8 cellular contexts compared by ENCODE assay signal in the genomic region with DNA sequence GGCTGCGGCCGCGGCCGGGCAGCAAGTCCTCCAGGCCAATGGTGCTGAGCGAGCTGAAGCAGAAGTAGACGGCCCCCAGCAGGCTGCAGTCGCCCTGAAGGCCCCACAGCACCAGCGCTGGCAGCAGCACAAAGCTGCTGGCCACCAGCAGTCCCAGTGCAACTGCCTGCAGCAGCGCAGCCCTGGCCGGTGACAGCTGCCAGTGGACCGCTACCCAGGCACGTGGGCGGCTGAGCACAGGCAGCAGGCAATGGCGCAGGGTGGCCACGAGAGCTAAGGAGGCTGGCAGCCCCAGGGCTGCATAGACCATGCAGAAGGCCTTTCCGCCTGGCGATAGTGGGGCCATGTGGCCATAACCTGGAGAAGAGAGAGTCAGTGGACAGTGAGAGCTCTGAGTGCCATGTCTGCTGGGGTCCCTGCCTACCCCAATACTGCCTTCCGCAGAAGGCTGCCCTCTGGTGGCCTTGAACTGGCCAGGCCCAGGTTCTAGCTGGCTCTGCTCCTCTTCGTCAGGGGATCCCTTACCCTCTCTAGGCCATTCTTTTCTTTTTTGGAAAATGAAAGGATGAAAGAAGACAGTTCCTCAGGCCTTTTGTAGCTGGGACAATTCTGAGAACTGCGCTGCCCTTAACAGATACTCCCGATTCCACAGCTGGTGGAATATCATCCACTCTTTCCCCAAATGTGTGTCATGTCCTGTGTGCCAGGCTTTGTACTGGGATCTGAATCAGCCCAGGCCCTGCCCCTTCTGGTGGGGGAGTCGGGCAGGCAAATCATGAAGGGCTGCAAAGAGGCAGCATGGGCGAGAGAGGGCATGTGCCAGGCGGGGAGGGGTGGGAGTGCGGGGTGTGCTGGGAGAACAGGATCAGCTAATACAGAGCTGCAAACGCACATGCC. TPM values are rescaled to one million over a fixed set of nuclear protein-coding genes. Genes with fewer than 3 reads are reported as not detected.
DNase-seq lines count a peak whose midpoint lies in the region; ATAC-seq lines count a peak whose summit lies in the region.

No MANE protein-coding gene starts in this region.

- no peak overlapping the region for H3K27ac ChIP-seq in Karpas-422 (ENCODE audit: low read length)

- H3K9ac ChIP-seq in Karpas-422 (ENCODE audit: low read length): no peak overlapping the region

- H2AFZ ChIP-seq in Karpas-422 (ENCODE audit: low read length): no peak overlapping the region

- intact Hi-C loops in Right ventricle myocardium superior (cut with DNase I) (no loop called here), sciatic nerve (cut with DNase I) (loop anchor here (10.0 kb wide), 2 partner anchors 49 to 219 kb away; no protein-coding TSS in a partner anchor)

- no peaks in the 10 kb centered on the region for H4K20me1 ChIP-seq in Karpas-422 (ENCODE audit: insufficient read depth, low read depth, low read length)

- H3K4me2 ChIP-seq in Karpas-422 (ENCODE audit: low read depth, low read length, poor library complexity, severe bottlenecking): no peak overlapping the region

- H3K27me3 ChIP-seq in Karpas-422 (ENCODE audit: low read length): no peaks in the 10 kb centered on the region

- no peaks in the 10 kb centered on the region for H3K9me3 ChIP-seq in Karpas-422 (ENCODE audit: low read length)

- no peaks in the 10 kb centered on the region for H3K79me2 ChIP-seq in Karpas-422 (ENCODE audit: low read length)

- H3K36me3 ChIP-seq in Karpas-422 (ENCODE audit: insufficient read depth, low read length): no peaks in the 10 kb centered on the region

- peaks cover 14% of the 10 kb centered on the region for H3K4me1 ChIP-seq in Karpas-422 (ENCODE audit: low read length)

- no peaks in the 10 kb centered on the region for H3K9me2 ChIP-seq in Karpas-422 (replicated peaks; ENCODE audit: insufficient read depth, low read length)

- peak; percentile 77 for DNase-seq in D341Med (ENCODE audit: low spot score)
- peak; percentile 78 for DNase-seq in Karpas-422
- peak; percentile 49 for DNase-seq in activated naive CD4-positive, alpha-beta T cell treated with Interleukin-2 at 50 U/mL for 16 hours
- peak; percentile 76 for DNase-seq in Right ventricle myocardium superior
- peak; percentile 73 for DNase-seq in sciatic nerve (ENCODE audit: low spot score)
- DNase-seq in NCI-H345 (lab: John Stamatoyannopoulos, UW): no peak

- ATAC-seq in Right ventricle myocardium superior (ENCODE audit: poor library complexity) (peak; percentile 47), sciatic nerve (peak; percentile 50), HG03571 (IDR thresholded peaks at IDR 0.05; ENCODE audit: unreplicated experiment) (no peak), HG02623 (IDR thresholded peaks at IDR 0.05; ENCODE audit: unreplicated experiment) (no peak)

- no peak overlapping the region for H3K4me3 ChIP-seq in Karpas-422 (ENCODE audit: low read length)

RNA-seq across cellular contexts. Expression of a gene that starts 1.8 kb away (rescaled TPM):
- total RNA-seq in Karpas-422 (2014; rRNA removed; shearing (Covaris generic); ENCODE audit: low replicate concordance): 0.25 and 0.48 TPM in 2 replicates
- total RNA-seq in Right ventricle myocardium superior (0.81 TPM), sciatic nerve (1.5 TPM)

RNA-seq across cellular contexts. Expression of a gene that starts 17.9 kb away (rescaled TPM):
- total RNA-seq in Karpas-422 (2014; rRNA removed; shearing (Covaris generic); ENCODE audit: low replicate concordance): 19.9 and 75.1 TPM in 2 replicates
- total RNA-seq in Right ventricle myocardium superior (44.9 TPM), sciatic nerve (149 TPM)

RNA-seq across cellular contexts. Expression of a gene that starts 20.3 kb away (rescaled TPM):
- total RNA-seq in Karpas-422 (2014; rRNA removed; shearing (Covaris generic); ENCODE audit: low replicate concordance): 11.8 and 28.0 TPM in 2 replicates
- total RNA-seq in Right ventricle myocardium superior (38.5 TPM), sciatic nerve (132 TPM)

RNA-seq across cellular contexts. Expression of a gene that starts 21.4 kb away (rescaled TPM):
- total RNA-seq in Karpas-422 (2014; rRNA removed; shearing (Covaris generic); ENCODE audit: low replicate concordance): 14.2 and 21.9 TPM in 2 replicates
- total RNA-seq in Right ventricle myocardium superior (36.1 TPM), sciatic nerve (44.1 TPM)

RNA-seq across cellular contexts. Expression of a gene that starts 21.8 kb away (rescaled TPM):
- 20.4 and 28.5 TPM in 2 replicates for total RNA-seq in Karpas-422 (2014; rRNA removed; shearing (Covaris generic); ENCODE audit: low replicate concordance)
- total RNA-seq in Right ventricle myocardium superior (9.3 TPM), sciatic nerve (23.9 TPM)

Comparison
In these comparisons a context has a peak if more than half of its experiments do, and no peak if none do; other contexts are left out.
1. ATAC-seq: peak in Right ventricle myocardium superior (single experiment) and sciatic nerve (single experiment); none in HG03571 (single experiment) and HG02623 (single experiment).